Comparison of ENCODE assay signal across 6 cellular contexts in the genomic region with DNA sequence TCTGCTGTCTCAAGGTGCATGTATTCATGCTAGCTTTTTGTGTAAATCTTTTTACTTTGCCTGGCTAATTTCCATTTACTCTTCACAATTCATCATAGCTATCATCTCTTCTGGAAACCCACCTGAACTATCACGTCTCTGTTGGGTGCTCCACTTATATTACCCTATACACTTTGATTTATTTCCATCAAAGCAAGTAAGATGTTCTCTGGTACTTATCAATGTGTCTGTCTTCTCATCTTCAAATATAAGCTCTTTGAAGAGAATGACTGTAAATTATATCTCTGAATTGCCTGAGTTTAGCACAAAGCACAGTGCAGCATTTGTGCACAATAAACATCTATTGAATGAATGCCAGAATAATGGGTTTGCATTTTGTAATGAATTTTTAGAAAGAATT.
"Had no signal": no experiment of that assay in that cellular context is flagged by ENCODE, and none has a peak within 500 bp of the region (broad histone marks: within the 10 kb centered on the region; RNA-seq: fewer than 3 reads in every experiment).

No MANE protein-coding gene starts in this region.

- H3K36me3 ChIP-seq: HAP-1 had no signal

- H3K9me3 ChIP-seq: HAP-1 had no signal

- H3K9ac ChIP-seq: GM23248 had no signal

- H3K4me1 ChIP-seq: HAP-1 had no signal

- H2AFZ ChIP-seq: GM23248 had no signal

- H3K4me3 ChIP-seq: GM23248, HAP-1 had no signal

- H3K27ac ChIP-seq: GM23248, HL-60 had no signal

- DNase-seq: GM23248, GOT3, H7, HFFc6 had no signal
